ENCODE assay signal across 9 cellular contexts in genomic region chr15:33994005-33994615, GRCh38. TPM values are rescaled to one million over a fixed set of nuclear protein-coding genes. Genes with fewer than 3 reads are reported as not detected.
DNase-seq lines count a peak whose midpoint lies in the region; ATAC-seq, FAIRE-seq and TF ChIP-seq lines count a peak whose summit lies in the region.
"Had no signal": no experiment of that assay in that cellular context is flagged by ENCODE, and none has a peak within 500 bp of the region (broad histone marks: within the 10 kb centered on the region; RNA-seq: fewer than 3 reads in every experiment).

No MANE protein-coding gene starts in this region.

- CTCF ChIA-PET in activated CD8-positive, alpha-beta T cell treated with anti-CD3 and anti-CD28 coated beads for 36 hours (lab: Charles Lee), result no interaction called here

- intact Hi-C loops in activated CD8-positive, alpha-beta T cell treated with anti-CD3 and anti-CD28 coated beads for 36 hours (cut with micrococcal nuclease), result no loop called here
- intact Hi-C loops in activated T-helper 2 cell treated with anti-CD3 and anti-CD28 coated beads, Interferon-gamma antibody, Interleukin-2, Interleukin-4, amounts not matched to agents 10 μg/mL and 5 μg/mL and 100 μg/mL, durations not matched to agents 14 hours and 24 hours and 36 hours (cut with micrococcal nuclease), result no loop called here

- no peak for TF ChIP-seq CTCF in activated CD8-positive, alpha-beta T cell treated with anti-CD3 and anti-CD28 coated beads for 36 hours (IDR thresholded peaks at IDR 0.05)
- TF ChIP-seq CTCF in nephron progenitor cell (IDR thresholded peaks at IDR 0.05), result peak; percentile 29

- POLR2A ChIA-PET in activated CD8-positive, alpha-beta T cell treated with anti-CD3 and anti-CD28 coated beads for 36 hours (lab: Charles Lee), result no interaction called here

- no peak overlapping the region for H3K4me3 Mint-ChIP-seq in activated CD8-positive, alpha-beta T cell treated with anti-CD3 and anti-CD28 coated beads for 36 hours
- no peak overlapping the region for H3K4me3 Mint-ChIP-seq in nephron progenitor cell
- no peak overlapping the region for H3K4me3 Mint-ChIP-seq in activated T-helper 2 cell treated with anti-CD3 and anti-CD28 coated beads, Interferon-gamma antibody, Interleukin-2, Interleukin-4, amounts not matched to agents 10 μg/mL and 5 μg/mL and 100 μg/mL, durations not matched to agents 14 hours and 24 hours and 36 hours (ENCODE audit: low read depth)
- H3K4me3 Mint-ChIP-seq: central memory CD8-positive, alpha-beta T cell had no signal

- H3K27me3 Mint-ChIP-seq in activated CD8-positive, alpha-beta T cell treated with anti-CD3 and anti-CD28 coated beads for 36 hours, result no peaks in the 10 kb centered on the region
- no peaks in the 10 kb centered on the region for H3K27me3 Mint-ChIP-seq in nephron progenitor cell (ENCODE audit: low read depth, poor library complexity)
- no peaks in the 10 kb centered on the region for H3K27me3 Mint-ChIP-seq in activated T-helper 2 cell treated with anti-CD3 and anti-CD28 coated beads, Interferon-gamma antibody, Interleukin-2, Interleukin-4, amounts not matched to agents 10 μg/mL and 5 μg/mL and 100 μg/mL, durations not matched to agents 14 hours and 24 hours and 36 hours (ENCODE audit: low read depth)
- H3K27me3 Mint-ChIP-seq: central memory CD8-positive, alpha-beta T cell had no signal

- FAIRE-seq in RCC 7860 (lab: Jason Lieb, UNC), result no peak

- no peak for ATAC-seq in activated CD8-positive, alpha-beta T cell treated with anti-CD3 and anti-CD28 coated beads for 36 hours

- H3K9me3 Mint-ChIP-seq in activated CD8-positive, alpha-beta T cell treated with anti-CD3 and anti-CD28 coated beads for 36 hours, result no peaks in the 10 kb centered on the region
- no peaks in the 10 kb centered on the region for H3K9me3 Mint-ChIP-seq in nephron progenitor cell
- H3K9me3 Mint-ChIP-seq in activated T-helper 2 cell treated with anti-CD3 and anti-CD28 coated beads, Interferon-gamma antibody, Interleukin-2, Interleukin-4, amounts not matched to agents 10 μg/mL and 5 μg/mL and 100 μg/mL, durations not matched to agents 14 hours and 24 hours and 36 hours, result no peaks in the 10 kb centered on the region
- H3K9me3 Mint-ChIP-seq: central memory CD8-positive, alpha-beta T cell had no signal

- H3K27ac Mint-ChIP-seq in activated CD8-positive, alpha-beta T cell treated with anti-CD3 and anti-CD28 coated beads for 36 hours, result no peak overlapping the region
- no peak overlapping the region for H3K27ac Mint-ChIP-seq in nephron progenitor cell
- H3K27ac Mint-ChIP-seq in activated T-helper 2 cell treated with anti-CD3 and anti-CD28 coated beads, Interferon-gamma antibody, Interleukin-2, Interleukin-4, amounts not matched to agents 10 μg/mL and 5 μg/mL and 100 μg/mL, durations not matched to agents 14 hours and 24 hours and 36 hours, result no peak overlapping the region

- peaks cover 2% of the 10 kb centered on the region for H3K36me3 Mint-ChIP-seq in activated CD8-positive, alpha-beta T cell treated with anti-CD3 and anti-CD28 coated beads for 36 hours (ENCODE audit: low read depth)
- H3K36me3 Mint-ChIP-seq in nephron progenitor cell (ENCODE audit: low read depth), result no peaks in the 10 kb centered on the region
- H3K36me3 Mint-ChIP-seq in activated T-helper 2 cell treated with anti-CD3 and anti-CD28 coated beads, Interferon-gamma antibody, Interleukin-2, Interleukin-4, amounts not matched to agents 10 μg/mL and 5 μg/mL and 100 μg/mL, durations not matched to agents 14 hours and 24 hours and 36 hours (ENCODE audit: low read depth), result no peaks in the 10 kb centered on the region

- H3K4me1 Mint-ChIP-seq in activated CD8-positive, alpha-beta T cell treated with anti-CD3 and anti-CD28 coated beads for 36 hours (ENCODE audit: low read depth), result no peaks in the 10 kb centered on the region
- no peaks in the 10 kb centered on the region for H3K4me1 Mint-ChIP-seq in nephron progenitor cell
- H3K4me1 Mint-ChIP-seq in activated T-helper 2 cell treated with anti-CD3 and anti-CD28 coated beads, Interferon-gamma antibody, Interleukin-2, Interleukin-4, amounts not matched to agents 10 μg/mL and 5 μg/mL and 100 μg/mL, durations not matched to agents 14 hours and 24 hours and 36 hours (ENCODE audit: low read depth), result peaks cover 6% of the 10 kb centered on the region
- H3K4me1 Mint-ChIP-seq: central memory CD8-positive, alpha-beta T cell had no signal

- peak; percentile 24 for DNase-seq in NCI-H146 (lab: John Stamatoyannopoulos, UW)
- no peak for DNase-seq in NCI-H146 treated with DMSO at 0.1 percent for 48 hours (lab: John Stamatoyannopoulos, UW; ENCODE audit: unreplicated experiment)
- DNase-seq in M059J (ENCODE audit: low read depth), result peak; percentile 28
- peak; percentile 20 for DNase-seq in activated CD8-positive, alpha-beta T cell treated with anti-CD3 and anti-CD28 coated beads for 36 hours
- DNase-seq in nephron progenitor cell, result peak; percentile 11
- no peak for DNase-seq in RCC 7860 (ENCODE audit: low spot score)
- DNase-seq in activated gamma-delta T cell treated with Interleukin-2 at 50 U/mL for 16 hours, result no peak
- DNase-seq in activated T-helper 2 cell treated with anti-CD3 and anti-CD28 coated beads, Interferon-gamma antibody, Interleukin-2, Interleukin-4, amounts not matched to agents 10 μg/mL and 5 μg/mL and 100 μg/mL, durations not matched to agents 14 hours and 24 hours and 36 hours (ENCODE audit: low spot score), result no peak

RNA-seq across cellular contexts. Expression of gene CHRM5, which starts 25.8 kb away (rescaled TPM):
- not detected in 2 replicates for total RNA-seq in M059J (2014; rRNA removed; shearing (Covaris generic))
- total RNA-seq in activated CD8-positive, alpha-beta T cell treated with anti-CD3 and anti-CD28 coated beads for 36 hours, result not detected
- total RNA-seq in activated T-helper 2 cell treated with anti-CD3 and anti-CD28 coated beads, Interferon-gamma antibody, Interleukin-2, Interleukin-4, amounts not matched to agents 10 μg/mL and 5 μg/mL and 100 μg/mL, durations not matched to agents 14 hours and 24 hours and 36 hours, result not detected in 2 replicates

RNA-seq across cellular contexts. Expression of gene AVEN, which starts 44.9 kb away (rescaled TPM):
- total RNA-seq in M059J (2014; rRNA removed; shearing (Covaris generic)), result 22.9 and 24.2 TPM in 2 replicates
- total RNA-seq in activated CD8-positive, alpha-beta T cell treated with anti-CD3 and anti-CD28 coated beads for 36 hours, result 10 to 100 TPM in 1 of 2 experiments, 1 to 10 TPM in 1; 8.8 to 13.0 TPM
- total RNA-seq in activated T-helper 2 cell treated with anti-CD3 and anti-CD28 coated beads, Interferon-gamma antibody, Interleukin-2, Interleukin-4, amounts not matched to agents 10 μg/mL and 5 μg/mL and 100 μg/mL, durations not matched to agents 14 hours and 24 hours and 36 hours, result 19.4 and 19.8 TPM in 2 replicates

Comparison
In these comparisons a context has a peak if more than half of its experiments do, and no peak if none do; other contexts are left out.
1. DNase-seq: peak in NCI-H146 (single experiment), M059J (single experiment), activated CD8-positive, alpha-beta T cell treated with anti-CD3 and anti-CD28 coated beads for 36 hours (single experiment) and nephron progenitor cell (single experiment); none in NCI-H146 treated with DMSO at 0.1 percent for 48 hours (single experiment), RCC 7860 (single experiment), activated gamma-delta T cell treated with Interleukin-2 at 50 U/mL for 16 hours (single experiment) and activated T-helper 2 cell treated with anti-CD3 and anti-CD28 coated beads, Interferon-gamma antibody, Interleukin-2, Interleukin-4, amounts not matched to agents 10 μg/mL and 5 μg/mL and 100 μg/mL, durations not matched to agents 14 hours and 24 hours and 36 hours (single experiment).